ENCODE assay signal across 9 cellular contexts in genomic region chr1:110339427-110340206, GRCh38. TPM values are rescaled to one million over a fixed set of nuclear protein-coding genes. Genes with fewer than 3 reads are reported as not detected.
DNase-seq lines count a peak whose midpoint lies in the region; ATAC-seq and TF ChIP-seq lines count a peak whose summit lies in the region.
"Had no signal": no experiment of that assay in that cellular context is flagged by ENCODE, and none has a peak within 500 bp of the region (broad histone marks: within the 10 kb centered on the region; RNA-seq: fewer than 3 reads in every experiment).

No MANE protein-coding gene starts in this region.

- peak overlapping the region; percentile 88 for H3K4me3 ChIP-seq in SU-DHL-6 (ENCODE audit: insufficient read depth, low read length, poor library complexity, severe bottlenecking)

- no peak overlapping the region for H3K4me3 Mint-ChIP-seq in brain
- H3K4me3 Mint-ChIP-seq: naive thymus-derived CD8-positive, alpha-beta T cell had no signal

- no peaks in the 10 kb centered on the region for H3K9me2 ChIP-seq in SU-DHL-6 (replicated peaks; ENCODE audit: insufficient read depth, low read length)

- H3K27me3 ChIP-seq in SU-DHL-6 (ENCODE audit: low read length): no peaks in the 10 kb centered on the region

- H3K4me2 ChIP-seq in SU-DHL-6 (ENCODE audit: low read depth, low read length, poor library complexity, severe bottlenecking): peak overlapping the region; percentile 84

- H3K9me3 Mint-ChIP-seq in brain: no peaks in the 10 kb centered on the region
- H3K9me3 Mint-ChIP-seq: naive thymus-derived CD8-positive, alpha-beta T cell had no signal

- peaks cover 39% of the 10 kb centered on the region for H3K36me3 ChIP-seq in SU-DHL-6 (ENCODE audit: low read length)

- peaks cover 53% of the 10 kb centered on the region for H3K79me2 ChIP-seq in SU-DHL-6 (ENCODE audit: insufficient read depth, low read length)

- H3K36me3 Mint-ChIP-seq in brain: peaks cover 45% of the 10 kb centered on the region

- H4K20me1 ChIP-seq in SU-DHL-6 (ENCODE audit: low read depth, low read length): peaks cover 36% of the 10 kb centered on the region

- no peak overlapping the region for H3K27ac Mint-ChIP-seq in brain

- DNase-seq in GM04504 (ENCODE audit: low read depth): peak; percentile 18
- DNase-seq in iris pigment epithelial cell (ENCODE audit: low read depth): peak; percentile 67
- DNase-seq in stimulated activated CD4-positive, alpha-beta T cell treated with anti-CD3 and anti-CD28 coated beads, Interleukin-1b, Interleukin-23, amount 100 ng/mL, for 48 hours: peak; percentile 74
- DNase-seq in NCI-H2029 (lab: John Stamatoyannopoulos, UW): no peak

- peak overlapping the region; percentile 95 for H3K27ac ChIP-seq in SU-DHL-6 (ENCODE audit: low read depth, low read length)

- H3K4me1 Mint-ChIP-seq in brain: peaks cover 70% of the 10 kb centered on the region

- no peaks in the 10 kb centered on the region for H3K9me3 ChIP-seq in SU-DHL-6 (ENCODE audit: insufficient read depth, low read length)

- peak overlapping the region; percentile 57 for H2AFZ ChIP-seq in SU-DHL-6 (ENCODE audit: low read depth, low read length, severe bottlenecking)

- TF ChIP-seq CTCF in SU-DHL-6 (IDR thresholded peaks at IDR 0.05; ENCODE audit: insufficient read depth, low read length, poor library complexity, severe bottlenecking) (no peak), brain (conservative IDR thresholded peaks at IDR 0.05) (peak; percentile 37 to 69)

- peak overlapping the region; percentile 97 for H3K9ac ChIP-seq in SU-DHL-6 (ENCODE audit: low read length)

- peaks cover 13% of the 10 kb centered on the region for H3K27me3 Mint-ChIP-seq in brain
- H3K27me3 Mint-ChIP-seq: naive thymus-derived CD8-positive, alpha-beta T cell had no signal

- peak; percentile 8 for ATAC-seq in HG03196 (IDR thresholded peaks at IDR 0.05; ENCODE audit: unreplicated experiment)
- no peak for ATAC-seq in HG03039 (IDR thresholded peaks at IDR 0.05; ENCODE audit: unreplicated experiment)

- H3F3A ChIP-seq in SU-DHL-6 (ENCODE audit: insufficient read depth): peaks cover 27% of the 10 kb centered on the region

RNA-seq across cellular contexts. Expression of gene RBM15, which starts 0.4 kb away (rescaled TPM):
- polyA plus RNA-seq in brain (ENCODE audit: insufficient read depth, low read depth, low replicate concordance): 5.1 TPM

RNA-seq across cellular contexts. Expression of gene SLC16A4, which starts 51.2 kb away (rescaled TPM):
- polyA plus RNA-seq in brain (ENCODE audit: insufficient read depth, low read depth, low replicate concordance): 2.4 TPM
